In genomic region chr20:10428008-10428407, GRCh38 we compare ENCODE assay signal across 1 cellular context.
TF ChIP-seq lines count a peak whose summit lies in the region.

No MANE protein-coding gene starts in this region.

TF ChIP-seq in HepG2, 621 proteins besides CTCF, POLR2A, EP300 and RAD21:
- TF ChIP-seq PITX1 (CRISPR knock-in tag; IDR thresholded peaks at IDR 0.05) (no peak), SIX4 (CRISPR knock-in tag; IDR thresholded peaks at IDR 0.05) (no peak), SNAPC4 (CRISPR knock-in tag; IDR thresholded peaks at IDR 0.05) (no peak), ATF7 (IDR thresholded peaks at IDR 0.05) (no peak), ATF7 (CRISPR knock-in tag; IDR thresholded peaks at IDR 0.05) (no peak), KAT8 (CRISPR knock-in tag; IDR thresholded peaks at IDR 0.05) (no peak), ZFP82 (CRISPR knock-in tag; IDR thresholded peaks at IDR 0.05; ENCODE audit: borderline replicate concordance) (no peak), ZFP36 (IDR thresholded peaks at IDR 0.05; ENCODE audit: borderline replicate concordance, low read depth, low read length, partially characterized antibody) (no peak), ZNF3 (CRISPR knock-in tag; IDR thresholded peaks at IDR 0.05) (no peak), CCAR2 (optimal IDR thresholded peaks at IDR 0.05; ENCODE audit: low read depth, low read length) (no peak), MTF2 (CRISPR knock-in tag; IDR thresholded peaks at IDR 0.05; ENCODE audit: borderline replicate concordance) (no peak), ZSCAN25 (CRISPR knock-in tag; IDR thresholded peaks at IDR 0.05) (no peak), ZBTB46 (CRISPR knock-in tag; IDR thresholded peaks at IDR 0.05; ENCODE audit: borderline replicate concordance) (no peak), BRCA1 (CRISPR knock-in tag; IDR thresholded peaks at IDR 0.05) (no peak), ASH2L (IDR thresholded peaks at IDR 0.05; ENCODE audit: insufficient read length, low read depth, low read length) (no peak), ZBTB2 (CRISPR knock-in tag; IDR thresholded peaks at IDR 0.05; ENCODE audit: low read depth) (no peak), BATF2 (CRISPR knock-in tag; IDR thresholded peaks at IDR 0.05) (no peak), SNRNP70 (IDR thresholded peaks at IDR 0.05; ENCODE audit: low read depth, low read length) (no peak), ZXDC (CRISPR knock-in tag; IDR thresholded peaks at IDR 0.05) (no peak)
- TF ChIP-seq, protein P1, sequence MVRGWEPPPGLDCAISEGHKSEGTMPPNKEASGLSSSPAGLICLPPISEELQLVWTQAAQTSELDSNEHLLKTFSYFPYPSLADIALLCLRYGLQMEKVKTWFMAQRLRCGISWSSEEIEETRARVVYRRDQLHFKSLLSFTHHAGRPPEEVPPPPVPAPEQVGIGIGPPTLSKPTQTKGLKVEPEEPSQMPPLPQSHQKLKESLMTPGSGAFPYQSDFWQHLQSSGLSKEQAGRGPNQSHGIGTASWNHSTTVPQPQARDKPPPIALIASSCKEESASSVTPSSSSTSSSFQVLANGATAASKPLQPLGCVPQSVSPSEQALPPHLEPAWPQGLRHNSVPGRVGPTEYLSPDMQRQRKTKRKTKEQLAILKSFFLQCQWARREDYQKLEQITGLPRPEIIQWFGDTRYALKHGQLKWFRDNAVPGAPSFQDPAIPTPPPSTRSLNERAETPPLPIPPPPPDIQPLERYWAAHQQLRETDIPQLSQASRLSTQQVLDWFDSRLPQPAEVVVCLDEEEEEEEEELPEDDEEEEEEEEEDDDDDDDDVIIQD (CRISPR knock-in tag; IDR thresholded peaks at IDR 0.05; ENCODE audit: low read depth): no peak
